21 cellular contexts compared by ENCODE assay signal in the genomic region with DNA sequence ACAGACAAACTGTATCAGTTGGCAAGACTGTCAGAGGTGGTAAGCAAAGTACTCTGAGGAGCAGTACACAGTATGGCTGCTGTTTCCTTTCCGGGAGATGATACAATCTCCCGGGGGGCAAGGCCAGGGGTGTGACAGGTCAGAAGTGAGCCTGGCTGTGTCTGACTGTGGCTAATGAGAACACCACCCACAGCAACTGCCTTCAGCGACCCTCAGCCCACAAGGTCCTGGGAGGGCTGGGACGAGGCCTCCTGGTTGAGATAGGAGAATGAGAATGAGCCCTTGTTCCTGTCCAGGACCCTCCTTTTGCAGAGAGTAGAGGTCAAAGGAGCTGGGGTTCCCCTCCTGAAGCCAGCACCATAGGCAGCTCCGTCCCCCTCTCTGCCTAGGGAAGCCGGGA.
DNase-seq lines count a peak whose midpoint lies in the region; TF ChIP-seq lines count a peak whose summit lies in the region.
"Had no signal": no experiment of that assay in that cellular context is flagged by ENCODE, and none has a peak within 500 bp of the region (broad histone marks: within the 10 kb centered on the region; RNA-seq: fewer than 3 reads in every experiment).

No MANE protein-coding gene starts in this region.

- peak overlapping the region; percentile 14 for H2AK5ac ChIP-seq in neuronal stem cell (ENCODE audit: low read depth, low read length)

- no peak overlapping the region for H3K14ac ChIP-seq in neuronal stem cell (ENCODE audit: low read length)

- H3K9me3 ChIP-seq in breast epithelium (no peaks in the 10 kb centered on the region), BLaER1 (no peaks in the 10 kb centered on the region), neuronal stem cell (replicated peaks in 1 of 2; ENCODE audit: control insufficient read depth in 2 of 2, insufficient read depth in 1 of 2, low read depth in 1 of 2, low read length in 2 of 2) (no peaks in the 10 kb centered on the region)
- H3K9me3 ChIP-seq: A549, BE2C, Caco-2 had no signal

- H3K79me1 ChIP-seq in neuronal stem cell (ENCODE audit: low read depth, low read length) = no peaks in the 10 kb centered on the region

- CTCF ChIA-PET in MCF 10A (lab: Yijun Ruan, JAX) = no interaction called here

- peaks cover 23% of the 10 kb centered on the region for H3K9me3 Mint-ChIP-seq in MCF 10A (ENCODE audit: unreplicated experiment)
- no peaks in the 10 kb centered on the region for H3K9me3 Mint-ChIP-seq in activated T-helper 2 cell treated with anti-CD3 and anti-CD28 coated beads, Interferon-gamma antibody, Interleukin-2, Interleukin-4, amounts not matched to agents 10 μg/mL and 5 μg/mL and 100 μg/mL, durations not matched to agents 14 hours and 24 hours and 36 hours
- H3K9me3 Mint-ChIP-seq: CD8-positive, alpha-beta T cell had no signal

- TF ChIP-seq POLR2A in breast epithelium (IDR thresholded peaks at IDR 0.05) = no peak

- H4K20me1 ChIP-seq in BLaER1 = no peaks in the 10 kb centered on the region

- H3K36me3 ChIP-seq in breast epithelium = no peaks in the 10 kb centered on the region
- no peaks in the 10 kb centered on the region for H3K36me3 ChIP-seq in BLaER1
- no peaks in the 10 kb centered on the region for H3K36me3 ChIP-seq in neuronal stem cell (replicated peaks in 1 of 2; ENCODE audit: control insufficient read depth in 2 of 2, insufficient read depth in 2 of 2, low read length in 2 of 2)
- H3K36me3 ChIP-seq: BE2C had no signal

- H3K23ac ChIP-seq in neuronal stem cell (ENCODE audit: low read depth, low read length, poor library complexity) = no peak overlapping the region

- H2AFZ ChIP-seq in neuronal stem cell (ENCODE audit: low read length) = no peak overlapping the region
- H2AFZ ChIP-seq: GM23248 had no signal

- H3K4me2 ChIP-seq in BLaER1 (peak overlapping the region; percentile 83), neuronal stem cell (ENCODE audit: insufficient read depth, low read length, poor library complexity, severe bottlenecking) (no peak overlapping the region)
- H3K4me2 ChIP-seq: A549 had no signal

- no peaks in the 10 kb centered on the region for H3K4me1 Mint-ChIP-seq in MCF 10A (ENCODE audit: insufficient read depth, unreplicated experiment)
- H3K4me1 Mint-ChIP-seq in activated T-helper 2 cell treated with anti-CD3 and anti-CD28 coated beads, Interferon-gamma antibody, Interleukin-2, Interleukin-4, amounts not matched to agents 10 μg/mL and 5 μg/mL and 100 μg/mL, durations not matched to agents 14 hours and 24 hours and 36 hours (ENCODE audit: low read depth) = no peaks in the 10 kb centered on the region
- H3K4me1 Mint-ChIP-seq: CD4-positive, CD25-positive, alpha-beta regulatory T cell had no signal

- BruUV-seq in MCF 10A (replicated peaks; lab: Mats Ljungman, UMichigan) = no TSS peak

- H2BK12ac ChIP-seq in neuronal stem cell (ENCODE audit: low read length) = no peak overlapping the region

- TF ChIP-seq CTCF in MCF 10A (IDR thresholded peaks at IDR 0.05; ENCODE audit: unreplicated experiment) (no peak), breast epithelium (IDR thresholded peaks at IDR 0.05) (no peak)

- H4K8ac ChIP-seq in neuronal stem cell (ENCODE audit: low read depth, low read length) = no peak overlapping the region

- no CpG with 5 or more reads among the region's 6 CpGs for WGBS in neuronal stem cell (ENCODE audit: extremely low coverage in 2 of 2, insufficient read length in 2 of 2, insufficient replicate concordance in 1 of 2), 2 donors

- H3K36me3 Mint-ChIP-seq in MCF 10A (ENCODE audit: insufficient read depth, unreplicated experiment) = no peaks in the 10 kb centered on the region
- H3K36me3 Mint-ChIP-seq in activated T-helper 2 cell treated with anti-CD3 and anti-CD28 coated beads, Interferon-gamma antibody, Interleukin-2, Interleukin-4, amounts not matched to agents 10 μg/mL and 5 μg/mL and 100 μg/mL, durations not matched to agents 14 hours and 24 hours and 36 hours (ENCODE audit: low read depth) = no peaks in the 10 kb centered on the region
- H3K36me3 Mint-ChIP-seq: CD4-positive, CD25-positive, alpha-beta regulatory T cell; CD8-positive, alpha-beta T cell had no signal

- no peak overlapping the region for H4K91ac ChIP-seq in neuronal stem cell (ENCODE audit: low read depth, low read length, poor library complexity)

- POLR2A ChIA-PET in MCF 10A (lab: Yijun Ruan, JAX) = no interaction called here

- H3K27ac Mint-ChIP-seq in MCF 10A (ENCODE audit: low read depth, unreplicated experiment) = peak overlapping the region; percentile 35
- H3K27ac Mint-ChIP-seq in activated T-helper 2 cell treated with anti-CD3 and anti-CD28 coated beads, Interferon-gamma antibody, Interleukin-2, Interleukin-4, amounts not matched to agents 10 μg/mL and 5 μg/mL and 100 μg/mL, durations not matched to agents 14 hours and 24 hours and 36 hours = peak overlapping the region; percentile 18
- H3K27ac Mint-ChIP-seq: CD4-positive, CD25-positive, alpha-beta regulatory T cell; CD8-positive, alpha-beta T cell had no signal

- no peak overlapping the region for H2BK120ac ChIP-seq in neuronal stem cell (ENCODE audit: low read depth, low read length)

- no peak overlapping the region for H3K18ac ChIP-seq in neuronal stem cell (ENCODE audit: low read length)

- intact Hi-C loops in MCF 10A (cut with micrococcal nuclease) = no loop called here
- intact Hi-C loops in breast epithelium (cut with DNase I; ENCODE audit: low total_unique reads) = no loop called here
- intact Hi-C loops in activated T-helper 2 cell treated with anti-CD3 and anti-CD28 coated beads, Interferon-gamma antibody, Interleukin-2, Interleukin-4, amounts not matched to agents 10 μg/mL and 5 μg/mL and 100 μg/mL, durations not matched to agents 14 hours and 24 hours and 36 hours (cut with micrococcal nuclease) = no loop called here

- no peaks in the 10 kb centered on the region for H3K4me1 ChIP-seq in breast epithelium
- H3K4me1 ChIP-seq in BLaER1 = peaks cover 79% of the 10 kb centered on the region
- peaks cover 0 to 5% of the 10 kb centered on the region in 2 donors for H3K4me1 ChIP-seq in neuronal stem cell (ENCODE audit: control insufficient read depth in 2 of 2, insufficient read depth in 1 of 2, low read depth in 1 of 2, low read length in 2 of 2)
- H3K4me1 ChIP-seq: A549, BE2C, Caco-2 had no signal

- no peak overlapping the region for H2BK15ac ChIP-seq in neuronal stem cell (ENCODE audit: low read length)

- H3K9ac ChIP-seq in BLaER1 (no peak overlapping the region), neuronal stem cell (ENCODE audit: low read depth, low read length, poor library complexity) (no peak overlapping the region)
- H3K9ac ChIP-seq: GM23248 had no signal

- DNase-seq in MCF 10A (ENCODE audit: unreplicated experiment) (no peak), breast epithelium (ENCODE audit: low spot score in 2 of 2) (no peak), neuronal stem cell (ENCODE audit: low spot score) (no peak), epidermal melanocyte (ENCODE audit: insufficient read length, low spot score) (no peak), NCI-H1092 (lab: John Stamatoyannopoulos, UW) (no peak)
- no peak for DNase-seq in activated T-helper 2 cell treated with anti-CD3 and anti-CD28 coated beads, Interferon-gamma antibody, Interleukin-2, Interleukin-4, amounts not matched to agents 10 μg/mL and 5 μg/mL and 100 μg/mL, durations not matched to agents 14 hours and 24 hours and 36 hours (ENCODE audit: low spot score)
- DNase-seq: 8988T; ACHN; AML-193; BE2C; Caco-2; CD4-positive, CD25-positive, alpha-beta regulatory T cell; CD8-positive, alpha-beta T cell; DMS153; DND-41; GM23248; H7; HCEC 1CT had no signal

- H3K27ac ChIP-seq in breast epithelium = no peak overlapping the region
- peak overlapping the region; percentile 78 for H3K27ac ChIP-seq in BLaER1
- H3K27ac ChIP-seq in neuronal stem cell (replicated peaks; ENCODE audit: low read length) = no peak overlapping the region
- H3K27ac ChIP-seq: A549, C4-2B, GM23248 had no signal

- no peak overlapping the region for H3K4me3 ChIP-seq in breast epithelium
- H3K4me3 ChIP-seq in BLaER1 = no peak overlapping the region
- no peak overlapping the region for H3K4me3 ChIP-seq in neuronal stem cell (ENCODE audit: low read length in 2 of 2)
- H3K4me3 ChIP-seq: A549, GM23248 had no signal

- H3K27me3 ChIP-seq in breast epithelium (peaks cover 0 to 16% of the 10 kb centered on the region in 2 donors), BLaER1 (no peaks in the 10 kb centered on the region), neuronal stem cell (ENCODE audit: control insufficient read depth in 3 of 3, insufficient read depth in 3 of 3, low read depth in 1 of 3, low read length in 3 of 3) (peaks cover 0 to 4% (median 0%) of the 10 kb centered on the region in 3 experiments)
- H3K27me3 ChIP-seq: BE2C had no signal

- no peaks in the 10 kb centered on the region for H3K27me3 Mint-ChIP-seq in MCF 10A (ENCODE audit: insufficient read depth, unreplicated experiment)
- H3K27me3 Mint-ChIP-seq in activated T-helper 2 cell treated with anti-CD3 and anti-CD28 coated beads, Interferon-gamma antibody, Interleukin-2, Interleukin-4, amounts not matched to agents 10 μg/mL and 5 μg/mL and 100 μg/mL, durations not matched to agents 14 hours and 24 hours and 36 hours (ENCODE audit: low read depth) = no peaks in the 10 kb centered on the region
- H3K27me3 Mint-ChIP-seq: CD4-positive, CD25-positive, alpha-beta regulatory T cell had no signal

- no peak overlapping the region for H3K4me3 Mint-ChIP-seq in MCF 10A (ENCODE audit: unreplicated experiment)
- no peak overlapping the region for H3K4me3 Mint-ChIP-seq in activated T-helper 2 cell treated with anti-CD3 and anti-CD28 coated beads, Interferon-gamma antibody, Interleukin-2, Interleukin-4, amounts not matched to agents 10 μg/mL and 5 μg/mL and 100 μg/mL, durations not matched to agents 14 hours and 24 hours and 36 hours (ENCODE audit: low read depth)
- H3K4me3 Mint-ChIP-seq: CD4-positive, CD25-positive, alpha-beta regulatory T cell; CD8-positive, alpha-beta T cell had no signal

- no peak overlapping the region for H2BK5ac ChIP-seq in neuronal stem cell (ENCODE audit: low read length)

- no peak overlapping the region for H3K4ac ChIP-seq in neuronal stem cell (ENCODE audit: low read length)
